Comparison of ENCODE assay signal across 18 cellular contexts in the genomic region with DNA sequence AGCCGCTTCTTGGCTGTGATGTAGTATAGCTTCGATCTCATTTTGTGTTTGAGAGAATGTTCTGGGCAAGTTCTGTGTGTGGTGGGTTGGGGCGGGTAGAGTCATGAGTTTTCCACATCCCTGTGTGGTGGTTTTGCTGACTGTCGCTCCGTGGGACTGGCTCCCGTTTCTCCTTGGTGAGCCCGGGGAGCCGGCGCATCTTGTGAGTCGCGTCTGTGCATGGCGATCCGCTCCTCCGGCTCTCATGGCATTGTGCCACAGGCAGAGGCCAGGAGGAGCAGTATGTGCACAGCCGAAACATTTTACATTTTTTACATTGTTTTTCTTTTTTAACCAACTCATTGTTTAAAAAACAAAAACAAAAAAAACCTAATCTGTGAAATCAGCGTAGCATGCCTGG. TPM values are rescaled to one million over a fixed set of nuclear protein-coding genes. Genes with fewer than 3 reads are reported as not detected.
A peak's percentile ranks its signal among the peaks of the same experiment; 100 is the strongest.
DNase-seq lines count a peak whose midpoint lies in the region; ATAC-seq and TF ChIP-seq lines count a peak whose summit lies in the region.
"Had no signal": no experiment of that assay in that cellular context is flagged by ENCODE, and none has a peak within 500 bp of the region (broad histone marks: within the 10 kb centered on the region; RNA-seq: fewer than 3 reads in every experiment).

No MANE protein-coding gene starts in this region.

- H3K36me3 Mint-ChIP-seq in neural crest cell (ENCODE audit: low read depth): peaks cover 23% of the 10 kb centered on the region
- peaks cover 46% of the 10 kb centered on the region for H3K36me3 Mint-ChIP-seq in activated T-helper 2 cell treated with anti-CD3 and anti-CD28 coated beads, Interferon-gamma antibody, Interleukin-2, Interleukin-4, amounts not matched to agents 10 μg/mL and 5 μg/mL and 100 μg/mL, durations not matched to agents 14 hours and 24 hours and 36 hours (ENCODE audit: low read depth)

- WGBS in psoas muscle, 3 donors: 75 to 77% (median 76%) methylated on average over 16 of the region's 16 CpGs

- H3K27me3 Mint-ChIP-seq in neural crest cell (ENCODE audit: low read depth): no peaks in the 10 kb centered on the region
- H3K27me3 Mint-ChIP-seq in activated T-helper 2 cell treated with anti-CD3 and anti-CD28 coated beads, Interferon-gamma antibody, Interleukin-2, Interleukin-4, amounts not matched to agents 10 μg/mL and 5 μg/mL and 100 μg/mL, durations not matched to agents 14 hours and 24 hours and 36 hours (ENCODE audit: low read depth): no peaks in the 10 kb centered on the region
- H3K27me3 Mint-ChIP-seq: CD4-positive, alpha-beta T cell had no signal

- no peak overlapping the region for H3K4me3 ChIP-seq in dorsolateral prefrontal cortex
- H3K4me3 ChIP-seq in psoas muscle: no peak overlapping the region
- H3K4me3 ChIP-seq: A549, GM23338 had no signal

- no peaks in the 10 kb centered on the region for H3K9me3 ChIP-seq in psoas muscle
- H3K9me3 ChIP-seq: A549 had no signal

- no peaks in the 10 kb centered on the region for H3K27me3 ChIP-seq in dorsolateral prefrontal cortex
- no peaks in the 10 kb centered on the region for H3K27me3 ChIP-seq in psoas muscle (ENCODE audit: insufficient read depth in 3 of 3, low read length in 2 of 3)

- ATAC-seq in psoas muscle (no peak), HG03039 (IDR thresholded peaks at IDR 0.05; ENCODE audit: unreplicated experiment) (no peak)
- ATAC-seq: A549, GM23338 had no signal

- H3K27ac ChIP-seq in dorsolateral prefrontal cortex (peak overlapping the region in 38 of 59 donors; percentile 1 to 75 (median 40)), psoas muscle (peak overlapping the region; percentile 30)
- H3K27ac ChIP-seq: 22Rv1, A549, C4-2B had no signal

- H3K27ac Mint-ChIP-seq in neural crest cell (ENCODE audit: unreplicated experiment): no peak overlapping the region
- no peak overlapping the region for H3K27ac Mint-ChIP-seq in activated T-helper 2 cell treated with anti-CD3 and anti-CD28 coated beads, Interferon-gamma antibody, Interleukin-2, Interleukin-4, amounts not matched to agents 10 μg/mL and 5 μg/mL and 100 μg/mL, durations not matched to agents 14 hours and 24 hours and 36 hours
- H3K27ac Mint-ChIP-seq: CD4-positive, alpha-beta T cell had no signal

- no peaks in the 10 kb centered on the region for H3K9me3 Mint-ChIP-seq in neural crest cell
- H3K9me3 Mint-ChIP-seq in activated T-helper 2 cell treated with anti-CD3 and anti-CD28 coated beads, Interferon-gamma antibody, Interleukin-2, Interleukin-4, amounts not matched to agents 10 μg/mL and 5 μg/mL and 100 μg/mL, durations not matched to agents 14 hours and 24 hours and 36 hours: no peaks in the 10 kb centered on the region
- H3K9me3 Mint-ChIP-seq: CD4-positive, alpha-beta T cell; GM23338 had no signal

- DNase-seq in activated CD8-positive, alpha-beta memory T cell treated with anti-CD3 and anti-CD28 coated beads, Interleukin-2, amount 50 U/mL, for 48 hours: peak; percentile 34
- no peak for DNase-seq in activated CD8-positive, alpha-beta memory T cell treated with anti-CD3 and anti-CD28 coated beads, Interleukin-2, amount 50 U/mL, for 4 hours
- DNase-seq in dorsolateral prefrontal cortex (peak in 3 of 10 donors; percentile 43 to 60 (median 59)), neural crest cell (ENCODE audit: low read depth, low spot score) (no peak), psoas muscle (no peak), NCI-H1417 (lab: John Stamatoyannopoulos, UW) (no peak)
- DNase-seq in activated T-helper 2 cell treated with anti-CD3 and anti-CD28 coated beads, Interferon-gamma antibody, Interleukin-2, Interleukin-4, amounts not matched to agents 10 μg/mL and 5 μg/mL and 100 μg/mL, durations not matched to agents 14 hours and 24 hours and 36 hours (ENCODE audit: low spot score): no peak
- DNase-seq: AML-193; CD4-positive, alpha-beta T cell; DMS153; DMS79; GDM1; HCEC 1CT had no signal

- H3K4me3 Mint-ChIP-seq in neural crest cell: peak overlapping the region; percentile 45
- H3K4me3 Mint-ChIP-seq in activated T-helper 2 cell treated with anti-CD3 and anti-CD28 coated beads, Interferon-gamma antibody, Interleukin-2, Interleukin-4, amounts not matched to agents 10 μg/mL and 5 μg/mL and 100 μg/mL, durations not matched to agents 14 hours and 24 hours and 36 hours (ENCODE audit: low read depth): no peak overlapping the region
- H3K4me3 Mint-ChIP-seq: CD4-positive, alpha-beta T cell; GM23338 had no signal

- H3K4me1 ChIP-seq in psoas muscle: peaks cover 21% of the 10 kb centered on the region

- intact Hi-C loops in dorsolateral prefrontal cortex (cut with DNase I) (no loop called here), psoas muscle (cut with DNase I) (no loop called here)
- intact Hi-C loops in activated T-helper 2 cell treated with anti-CD3 and anti-CD28 coated beads, Interferon-gamma antibody, Interleukin-2, Interleukin-4, amounts not matched to agents 10 μg/mL and 5 μg/mL and 100 μg/mL, durations not matched to agents 14 hours and 24 hours and 36 hours (cut with micrococcal nuclease): no loop called here

- TF ChIP-seq CTCF in dorsolateral prefrontal cortex (IDR thresholded peaks at IDR 0.05 in 54 of 56, conservative IDR thresholded peaks at IDR 0.05 in 2 of 56; ENCODE audit: low read depth in 1 of 56, partially characterized antibody in 56 of 56) (no peak), neural crest cell (conservative IDR thresholded peaks at IDR 0.05) (no peak), psoas muscle (IDR thresholded peaks at IDR 0.05) (no peak)

- H3K4me1 Mint-ChIP-seq in neural crest cell: peaks cover 23% of the 10 kb centered on the region
- no peaks in the 10 kb centered on the region for H3K4me1 Mint-ChIP-seq in activated T-helper 2 cell treated with anti-CD3 and anti-CD28 coated beads, Interferon-gamma antibody, Interleukin-2, Interleukin-4, amounts not matched to agents 10 μg/mL and 5 μg/mL and 100 μg/mL, durations not matched to agents 14 hours and 24 hours and 36 hours (ENCODE audit: low read depth)

- H3K36me3 ChIP-seq in psoas muscle (ENCODE audit: insufficient read depth in 1 of 2, low read depth in 1 of 2): peaks cover 14 to 72% of the 10 kb centered on the region in 2 donors

RNA-seq across cellular contexts. Expression of gene TBC1D14, which starts 27.7 kb away (rescaled TPM):
- total RNA-seq in dorsolateral prefrontal cortex (10 to 100 TPM; 44.0 to 85.9 (median 62.0) TPM), neural crest cell (56.3 and 58.0 TPM in 2 replicates), psoas muscle (10 to 100 TPM; 32.7 to 45.5 (median 35.6) TPM)
- 10 to 100 TPM; 14.7 to 44.3 (median 17.7) TPM for polyA plus RNA-seq in psoas muscle
- total RNA-seq in activated T-helper 2 cell treated with anti-CD3 and anti-CD28 coated beads, Interferon-gamma antibody, Interleukin-2, Interleukin-4, amounts not matched to agents 10 μg/mL and 5 μg/mL and 100 μg/mL, durations not matched to agents 14 hours and 24 hours and 36 hours: 34.9 and 35.1 TPM in 2 replicates
